ENCODE assay signal across 20 cellular contexts in the genomic region with DNA sequence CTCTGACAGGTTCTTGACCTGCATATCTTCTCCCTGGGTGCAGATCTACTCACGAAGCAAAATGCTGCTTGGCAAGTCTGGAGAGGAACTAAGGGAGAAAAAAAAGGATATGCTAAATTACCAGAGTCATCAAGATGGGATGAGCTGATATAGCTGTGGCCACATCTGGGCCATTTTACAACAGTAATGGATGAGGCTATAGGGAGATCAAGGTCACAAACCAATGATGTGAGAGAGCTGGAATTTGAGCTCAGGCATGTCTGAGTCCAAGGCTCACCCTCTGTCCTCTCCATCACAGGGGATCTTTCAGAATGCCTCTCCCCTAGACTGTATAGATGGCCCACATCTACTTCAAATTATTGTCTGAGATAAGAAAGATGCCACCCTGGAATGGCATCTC. TPM values are rescaled to one million over a fixed set of nuclear protein-coding genes. Genes with fewer than 3 reads are reported as not detected.
DNase-seq lines count a peak whose midpoint lies in the region; ATAC-seq, FAIRE-seq and TF ChIP-seq lines count a peak whose summit lies in the region.
"Had no signal": no experiment of that assay in that cellular context is flagged by ENCODE, and none has a peak within 500 bp of the region (broad histone marks: within the 10 kb centered on the region; RNA-seq: fewer than 3 reads in every experiment).

No MANE protein-coding gene starts in this region.

- no peaks in the 10 kb centered on the region for H4K20me1 ChIP-seq in PC-3 (ENCODE audit: low read length)

- H2AFZ ChIP-seq in PC-3 (ENCODE audit: low read length) = no peak overlapping the region

- no peaks in the 10 kb centered on the region for H3F3A ChIP-seq in PC-3 (ENCODE audit: low read length, unreplicated experiment)

- no peaks in the 10 kb centered on the region for H3K79me2 ChIP-seq in PC-3 (ENCODE audit: low read length)

- H3K36me3 ChIP-seq in PC-3 (ENCODE audit: low read depth, low read length) = no peaks in the 10 kb centered on the region
- H3K36me3 ChIP-seq in naive thymus-derived CD4-positive, alpha-beta T cell (ENCODE audit: control insufficient read depth in 2 of 3, insufficient read depth in 3 of 3, low read length in 3 of 3) = no peaks in the 10 kb centered on the region

- H3K4me3 ChIP-seq in PC-3 (ENCODE audit: low read length) = no peak overlapping the region
- no peak overlapping the region for H3K4me3 ChIP-seq in naive thymus-derived CD4-positive, alpha-beta T cell (ENCODE audit: low read length)

- no peak for FAIRE-seq in frontal cortex (lab: Jason Lieb, UNC)
- FAIRE-seq: H1 had no signal

- H3K4me2 ChIP-seq in PC-3 (ENCODE audit: low read length) = peak overlapping the region; percentile 36

- intact Hi-C loops in PC-3 (cut with micrococcal nuclease) (loop anchor here (2.0 kb wide), 2 partner anchors 33 to 37 kb away; a partner anchor contains a TSS), left colon (cut with DNase I, micrococcal nuclease) (no loop called here)
- intact Hi-C loops in naive thymus-derived CD4-positive, alpha-beta T cell (cut with micrococcal nuclease) = no loop called here

- H3K9me3 Mint-ChIP-seq in naive thymus-derived CD4-positive, alpha-beta T cell = no peaks in the 10 kb centered on the region
- no peaks in the 10 kb centered on the region for H3K9me3 Mint-ChIP-seq in stimulated activated memory B cell treated with anti-CD40 and anti-IgM and Interleukin-4, amounts not matched to agents 10 μg/mL and 1 μg/mL and 100 μg/mL, for 72 hours

- H3K4me1 Mint-ChIP-seq in naive thymus-derived CD4-positive, alpha-beta T cell = peaks cover 0 to 4% (median 0%) of the 10 kb centered on the region in 7 donors
- H3K4me1 Mint-ChIP-seq in stimulated activated memory B cell treated with anti-CD40 and anti-IgM and Interleukin-4, amounts not matched to agents 10 μg/mL and 1 μg/mL and 100 μg/mL, for 72 hours = no peaks in the 10 kb centered on the region
- H3K4me1 Mint-ChIP-seq: CD14-positive monocyte had no signal

- no peak overlapping the region for H3K9ac ChIP-seq in PC-3 (ENCODE audit: low read length)

- TF ChIP-seq CTCF in PC-3 (conservative IDR thresholded peaks at IDR 0.05; ENCODE audit: low read depth, low read length) = no peak

- H3K27ac ChIP-seq in PC-3 (ENCODE audit: low read length) = peak overlapping the region; percentile 47
- H3K27ac ChIP-seq in naive thymus-derived CD4-positive, alpha-beta T cell (ENCODE audit: low read depth, low read length) = no peak overlapping the region

- POLR2A ChIA-PET in PC-3 (lab: Charles Lee; ENCODE audit: unreplicated experiment) = no interaction called here
- POLR2A ChIA-PET in naive thymus-derived CD4-positive, alpha-beta T cell (lab: Charles Lee) = no interaction called here

- H3K9me3 ChIP-seq in PC-3 (ENCODE audit: low read length) = no peaks in the 10 kb centered on the region
- H3K9me3 ChIP-seq in naive thymus-derived CD4-positive, alpha-beta T cell (ENCODE audit: control insufficient read depth in 2 of 3, low read length in 3 of 3) = no peaks in the 10 kb centered on the region

- no TSS peak for BruUV-seq in PC-3 (replicated peaks; lab: Mats Ljungman, UMichigan)

- DNase-seq in GDM1 (lab: John Stamatoyannopoulos, UW) (peak; percentile 9), PC-3 (peak; percentile 12), left colon (no peak), frontal cortex (ENCODE audit: low spot score in 2 of 2) (no peak), D341Med (ENCODE audit: low spot score) (no peak)
- DNase-seq in naive thymus-derived CD4-positive, alpha-beta T cell = no peak
- DNase-seq: DMS 273 treated with DMSO at 0.1 percent for 48 hours, DND-41, IMR-90, Karpas-422, NCI-H1048, NCI-H1436, NCI-H2029, NCI-H2171, NCI-H526 had no signal

- CTCF ChIA-PET in PC-3 (lab: Charles Lee) = no interaction called here
- CTCF ChIA-PET in naive thymus-derived CD4-positive, alpha-beta T cell (lab: Charles Lee) = no interaction called here

- peaks cover 49% of the 10 kb centered on the region for H3K4me1 ChIP-seq in PC-3 (ENCODE audit: insufficient read depth, low read length)
- no peaks in the 10 kb centered on the region for H3K4me1 ChIP-seq in naive thymus-derived CD4-positive, alpha-beta T cell (ENCODE audit: control insufficient read depth in 2 of 2, insufficient read depth in 2 of 2, low read length in 2 of 2)

- H3K27me3 ChIP-seq in PC-3 (ENCODE audit: low read length) = no peaks in the 10 kb centered on the region
- no peaks in the 10 kb centered on the region for H3K27me3 ChIP-seq in naive thymus-derived CD4-positive, alpha-beta T cell (ENCODE audit: control insufficient read depth in 2 of 2, insufficient read depth in 2 of 2, low read length in 2 of 2)

- no peak overlapping the region for H3K27ac Mint-ChIP-seq in naive thymus-derived CD4-positive, alpha-beta T cell
- no peak overlapping the region for H3K27ac Mint-ChIP-seq in stimulated activated memory B cell treated with anti-CD40 and anti-IgM and Interleukin-4, amounts not matched to agents 10 μg/mL and 1 μg/mL and 100 μg/mL, for 72 hours
- H3K27ac Mint-ChIP-seq: CD14-positive monocyte had no signal

- peaks cover 0 to 4% (median 4%) of the 10 kb centered on the region in 5 donors for H3K27me3 Mint-ChIP-seq in naive thymus-derived CD4-positive, alpha-beta T cell
- no peaks in the 10 kb centered on the region for H3K27me3 Mint-ChIP-seq in stimulated activated memory B cell treated with anti-CD40 and anti-IgM and Interleukin-4, amounts not matched to agents 10 μg/mL and 1 μg/mL and 100 μg/mL, for 72 hours

- H3K4me3 Mint-ChIP-seq in naive thymus-derived CD4-positive, alpha-beta T cell = no peak overlapping the region
- no peak overlapping the region for H3K4me3 Mint-ChIP-seq in stimulated activated memory B cell treated with anti-CD40 and anti-IgM and Interleukin-4, amounts not matched to agents 10 μg/mL and 1 μg/mL and 100 μg/mL, for 72 hours
- H3K4me3 Mint-ChIP-seq: CD14-positive monocyte had no signal

- ATAC-seq in PC-3 (no peak), left colon (peak; percentile 42)
- ATAC-seq in naive thymus-derived CD4-positive, alpha-beta T cell = no peak
- ATAC-seq in stimulated activated memory B cell treated with anti-CD40 and anti-IgM and Interleukin-4, amounts not matched to agents 10 μg/mL and 1 μg/mL and 100 μg/mL, for 72 hours = no peak

- H3K9me2 ChIP-seq in PC-3 (replicated peaks; ENCODE audit: low read length) = no peaks in the 10 kb centered on the region

- H3K36me3 Mint-ChIP-seq in naive thymus-derived CD4-positive, alpha-beta T cell = peaks cover 0 to 6% (median 0%) of the 10 kb centered on the region in 5 donors
- H3K36me3 Mint-ChIP-seq in stimulated activated memory B cell treated with anti-CD40 and anti-IgM and Interleukin-4, amounts not matched to agents 10 μg/mL and 1 μg/mL and 100 μg/mL, for 72 hours = no peaks in the 10 kb centered on the region
- H3K36me3 Mint-ChIP-seq: CD14-positive monocyte had no signal

RNA-seq across cellular contexts. Expression of a gene that starts 26.2 kb away (rescaled TPM):
- not detected in 2 replicates for total RNA-seq in PC-3 (2014; rRNA removed)
- total RNA-seq in left colon = 1 to 10 TPM; 1.2 to 2.4 TPM
- total RNA-seq in naive thymus-derived CD4-positive, alpha-beta T cell = 1 to 10 TPM in 4 of 5 experiments, under 1 TPM in 1; 0.44 to 1.2 (median 1.1) TPM
- polyA plus RNA-seq in naive thymus-derived CD4-positive, alpha-beta T cell = 1 to 10 TPM in 1 of 2 donors, under 1 TPM in 1; 0.14 to 1.6 TPM
- not detected for total RNA-seq in frontal cortex
- total RNA-seq: H1, HT-29 had no signal

RNA-seq across cellular contexts. Expression of a gene that starts 26.7 kb away (rescaled TPM):
- total RNA-seq in PC-3 (2014; rRNA removed) = 45.6 and 56.1 TPM in 2 replicates
- 10 to 100 TPM; 78.2 to 92.4 TPM for total RNA-seq in left colon
- 10 to 100 TPM; 45.4 to 78.4 (median 50.0) TPM for total RNA-seq in naive thymus-derived CD4-positive, alpha-beta T cell
- 100 to 1,000 TPM; 115 to 146 TPM for polyA plus RNA-seq in naive thymus-derived CD4-positive, alpha-beta T cell
- 24.1 TPM for total RNA-seq in frontal cortex

RNA-seq across cellular contexts. Expression of a gene that starts 33.5 kb away (rescaled TPM):
- 0.46 and 0.58 TPM in 2 replicates for total RNA-seq in PC-3 (2014; rRNA removed)
- 1 to 10 TPM; 1.8 to 2.6 TPM for total RNA-seq in left colon
- total RNA-seq in naive thymus-derived CD4-positive, alpha-beta T cell = 1 to 10 TPM; 2.3 to 5.3 (median 4.2) TPM
- polyA plus RNA-seq in naive thymus-derived CD4-positive, alpha-beta T cell = 1 to 10 TPM in 1 of 2 donors, under 1 TPM in 1; 0.26 to 1.8 TPM
- 11.8 TPM for total RNA-seq in frontal cortex

RNA-seq across cellular contexts. Expression of a gene that starts 49.0 kb away (rescaled TPM):
- 3.5 and 4.5 TPM in 2 replicates for total RNA-seq in PC-3 (2014; rRNA removed)
- 10 to 100 TPM; 13.9 to 24.2 TPM for total RNA-seq in left colon
- total RNA-seq in naive thymus-derived CD4-positive, alpha-beta T cell = 1 to 10 TPM in 1 of 5 experiments, under 1 TPM in 3, not detected in 1; 0.03 to 3.1 (median 0.17) TPM
- not detected for polyA plus RNA-seq in naive thymus-derived CD4-positive, alpha-beta T cell
- 31.4 TPM for total RNA-seq in frontal cortex
- total RNA-seq: IMR-90, MCF 10A had no signal
- polyA plus RNA-seq: CD14-positive monocyte, IMR-90 had no signal

Comparison
In these comparisons a context has a peak if more than half of its experiments do, and no peak if none do; other contexts are left out.
1. DNase-seq: peak in GDM1 (single experiment) and PC-3 (single experiment); none in left colon (0 of 2), naive thymus-derived CD4-positive, alpha-beta T cell (0 of 9), frontal cortex (0 of 2) and D341Med (single experiment).